ENCODE assay signal across 14 cellular contexts in genomic region chr4:164252286-164252685, GRCh38.
DNase-seq lines count a peak whose midpoint lies in the region; ATAC-seq, FAIRE-seq and TF ChIP-seq lines count a peak whose summit lies in the region.
"Had no signal": no experiment of that assay in that cellular context is flagged by ENCODE, and none has a peak within 500 bp of the region (broad histone marks: within the 10 kb centered on the region; RNA-seq: fewer than 3 reads in every experiment).

No MANE protein-coding gene starts in this region.

- H3K27ac Mint-ChIP-seq in natural killer cell treated with Interleukin-12 subunit alpha and Interleukin-12 subunit beta and Interleukin-15 and Interleukin-18, amount 100 ng/mL, for 72 hours, result no peak overlapping the region
- H3K27ac Mint-ChIP-seq: activated naive CD8-positive, alpha-beta T cell; naive thymus-derived CD4-positive, alpha-beta T cell had no signal

- intact Hi-C loops in head of caudate nucleus (cut with DNase I), result loop anchor here (5.0 kb wide), 1 partner anchor 130 kb away; a partner anchor contains a TSS

- TF ChIP-seq CTCF in GM10248 (IDR thresholded peaks at IDR 0.05; ENCODE audit: control extremely low read depth, extremely low read depth, low read depth, missing control alignments), result no peak

- H3K4me1 Mint-ChIP-seq in natural killer cell treated with Interleukin-12 subunit alpha and Interleukin-12 subunit beta and Interleukin-15 and Interleukin-18, amount 100 ng/mL, for 72 hours (ENCODE audit: low read depth in 2 of 2), result no peaks in the 10 kb centered on the region
- H3K4me1 Mint-ChIP-seq: naive thymus-derived CD4-positive, alpha-beta T cell had no signal

- DNase-seq in H54 (ENCODE audit: insufficient read length, low spot score), result peak; percentile 2
- peak; percentile 5 for DNase-seq in SK-N-DZ (ENCODE audit: low spot score)
- peak; percentile 25 to 88 (median 68) for DNase-seq in head of caudate nucleus
- peak in 49 of 56 donors; percentile 0 to 81 (median 46) for DNase-seq in nucleus accumbens (lab: John Stamatoyannopoulos, UW)
- DNase-seq in 8988T, result no peak
- no peak for DNase-seq in natural killer cell treated with Interleukin-12 subunit alpha and Interleukin-12 subunit beta and Interleukin-15 and Interleukin-18, amount 100 ng/mL, for 72 hours (ENCODE audit: low spot score)
- DNase-seq in GM10248 (ENCODE audit: extremely low spot score), result no peak
- DNase-seq: effector CD8-positive, alpha-beta T cell; IMR-90; naive thymus-derived CD4-positive, alpha-beta T cell; NCI-H1694 treated with DMSO at 0.1 percent for 48 hours; stimulated activated CD4-positive, alpha-beta T cell treated with anti-CD3 and anti-CD28 coated beads, Interleukin-15, amount 100 ng/mL, for 24 hours had no signal

- CTCF ChIA-PET in GM10248 (lab: Yijun Ruan, JAX), result no interaction called here

- peaks cover 9% of the 10 kb centered on the region for H3K9me3 Mint-ChIP-seq in natural killer cell treated with Interleukin-12 subunit alpha and Interleukin-12 subunit beta and Interleukin-15 and Interleukin-18, amount 100 ng/mL, for 72 hours

- H3K4me3 Mint-ChIP-seq in natural killer cell treated with Interleukin-12 subunit alpha and Interleukin-12 subunit beta and Interleukin-15 and Interleukin-18, amount 100 ng/mL, for 72 hours, result no peak overlapping the region
- H3K4me3 Mint-ChIP-seq: activated naive CD8-positive, alpha-beta T cell; naive thymus-derived CD4-positive, alpha-beta T cell had no signal

- H3K36me3 Mint-ChIP-seq in natural killer cell treated with Interleukin-12 subunit alpha and Interleukin-12 subunit beta and Interleukin-15 and Interleukin-18, amount 100 ng/mL, for 72 hours, result no peaks in the 10 kb centered on the region
- H3K36me3 Mint-ChIP-seq: activated naive CD8-positive, alpha-beta T cell; naive thymus-derived CD4-positive, alpha-beta T cell had no signal

- POLR2A ChIA-PET in GM10248 (lab: Yijun Ruan, JAX), result no interaction called here

- TF ChIP-seq POLR2A in H54 (IDR thresholded peaks at IDR 0.05; ENCODE audit: low read depth, low read length), result no peak

- H3K27me3 Mint-ChIP-seq in natural killer cell treated with Interleukin-12 subunit alpha and Interleukin-12 subunit beta and Interleukin-15 and Interleukin-18, amount 100 ng/mL, for 72 hours, result no peaks in the 10 kb centered on the region
- H3K27me3 Mint-ChIP-seq: activated naive CD8-positive, alpha-beta T cell; naive thymus-derived CD4-positive, alpha-beta T cell had no signal

- ATAC-seq in natural killer cell treated with Interleukin-12 subunit alpha and Interleukin-12 subunit beta and Interleukin-15 and Interleukin-18, amount 100 ng/mL, for 72 hours, result no peak
- no peak for ATAC-seq in GM21526 (IDR thresholded peaks at IDR 0.05; ENCODE audit: low FRiP score, unreplicated experiment)
- ATAC-seq: naive thymus-derived CD4-positive, alpha-beta T cell had no signal

- FAIRE-seq in H54 (lab: Jason Lieb, UNC), result peak; percentile 66

Comparison
In these comparisons a context has a peak if more than half of its experiments do, and no peak if none do; other contexts are left out.
1. DNase-seq: peak in H54 (single experiment), SK-N-DZ (single experiment), head of caudate nucleus (42 of 42) and nucleus accumbens (49 of 56); none in 8988T (single experiment), natural killer cell treated with Interleukin-12 subunit alpha and Interleukin-12 subunit beta and Interleukin-15 and Interleukin-18, amount 100 ng/mL, for 72 hours (single experiment) and GM10248 (single experiment).